Comparison of ENCODE assay signal across 1 cellular context in the genomic region with DNA sequence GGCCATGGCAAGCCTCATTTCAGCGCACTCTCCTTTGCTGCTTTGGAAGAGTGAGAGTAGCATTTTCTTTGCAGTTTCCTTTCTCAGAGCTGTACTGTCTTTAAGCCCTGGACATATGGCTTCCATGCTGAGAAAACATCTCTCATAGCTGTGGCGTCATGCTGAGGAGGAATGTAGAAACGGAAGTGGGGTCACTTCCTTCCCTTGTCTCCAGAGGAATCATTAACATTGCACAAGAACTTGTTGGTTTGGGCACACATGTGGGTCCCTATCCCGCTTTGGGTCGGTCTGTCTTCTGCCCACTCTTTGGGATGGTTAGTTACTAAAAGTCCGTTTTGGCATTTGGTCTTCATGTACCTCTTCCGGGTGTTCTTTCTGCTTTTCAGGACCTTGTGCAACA.
TF ChIP-seq lines count a peak whose summit lies in the region.

No MANE protein-coding gene starts in this region.

TF ChIP-seq in GM23338, 12 proteins besides CTCF, POLR2A, EP300 and RAD21 (continued from another document):
- TF ChIP-seq, protein P1, sequence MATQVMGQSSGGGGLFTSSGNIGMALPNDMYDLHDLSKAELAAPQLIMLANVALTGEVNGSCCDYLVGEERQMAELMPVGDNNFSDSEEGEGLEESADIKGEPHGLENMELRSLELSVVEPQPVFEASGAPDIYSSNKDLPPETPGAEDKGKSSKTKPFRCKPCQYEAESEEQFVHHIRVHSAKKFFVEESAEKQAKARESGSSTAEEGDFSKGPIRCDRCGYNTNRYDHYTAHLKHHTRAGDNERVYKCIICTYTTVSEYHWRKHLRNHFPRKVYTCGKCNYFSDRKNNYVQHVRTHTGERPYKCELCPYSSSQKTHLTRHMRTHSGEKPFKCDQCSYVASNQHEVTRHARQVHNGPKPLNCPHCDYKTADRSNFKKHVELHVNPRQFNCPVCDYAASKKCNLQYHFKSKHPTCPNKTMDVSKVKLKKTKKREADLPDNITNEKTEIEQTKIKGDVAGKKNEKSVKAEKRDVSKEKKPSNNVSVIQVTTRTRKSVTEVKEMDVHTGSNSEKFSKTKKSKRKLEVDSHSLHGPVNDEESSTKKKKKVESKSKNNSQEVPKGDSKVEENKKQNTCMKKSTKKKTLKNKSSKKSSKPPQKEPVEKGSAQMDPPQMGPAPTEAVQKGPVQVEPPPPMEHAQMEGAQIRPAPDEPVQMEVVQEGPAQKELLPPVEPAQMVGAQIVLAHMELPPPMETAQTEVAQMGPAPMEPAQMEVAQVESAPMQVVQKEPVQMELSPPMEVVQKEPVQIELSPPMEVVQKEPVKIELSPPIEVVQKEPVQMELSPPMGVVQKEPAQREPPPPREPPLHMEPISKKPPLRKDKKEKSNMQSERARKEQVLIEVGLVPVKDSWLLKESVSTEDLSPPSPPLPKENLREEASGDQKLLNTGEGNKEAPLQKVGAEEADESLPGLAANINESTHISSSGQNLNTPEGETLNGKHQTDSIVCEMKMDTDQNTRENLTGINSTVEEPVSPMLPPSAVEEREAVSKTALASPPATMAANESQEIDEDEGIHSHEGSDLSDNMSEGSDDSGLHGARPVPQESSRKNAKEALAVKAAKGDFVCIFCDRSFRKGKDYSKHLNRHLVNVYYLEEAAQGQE (IDR thresholded peaks at IDR 0.05; ENCODE audit: unreplicated experiment), result no peak
- TF ChIP-seq CREB1 (CRISPR knock-in tag; IDR thresholded peaks at IDR 0.05; ENCODE audit: low read depth), result no peak
- TF ChIP-seq NANOG (IDR thresholded peaks at IDR 0.05; ENCODE audit: borderline replicate concordance), result no peak
- TF ChIP-seq JUNB (IDR thresholded peaks at IDR 0.05; ENCODE audit: unreplicated experiment), result no peak
- no peak for TF ChIP-seq EZH2 (IDR thresholded peaks at IDR 0.05; ENCODE audit: low read depth, unreplicated experiment)
- no peak for TF ChIP-seq ZNF114 (CRISPR knock-in tag; IDR thresholded peaks at IDR 0.05)
- no peak for TF ChIP-seq POLR2AphosphoS5 (IDR thresholded peaks at IDR 0.05; ENCODE audit: low read depth)
- TF ChIP-seq, protein P2, sequence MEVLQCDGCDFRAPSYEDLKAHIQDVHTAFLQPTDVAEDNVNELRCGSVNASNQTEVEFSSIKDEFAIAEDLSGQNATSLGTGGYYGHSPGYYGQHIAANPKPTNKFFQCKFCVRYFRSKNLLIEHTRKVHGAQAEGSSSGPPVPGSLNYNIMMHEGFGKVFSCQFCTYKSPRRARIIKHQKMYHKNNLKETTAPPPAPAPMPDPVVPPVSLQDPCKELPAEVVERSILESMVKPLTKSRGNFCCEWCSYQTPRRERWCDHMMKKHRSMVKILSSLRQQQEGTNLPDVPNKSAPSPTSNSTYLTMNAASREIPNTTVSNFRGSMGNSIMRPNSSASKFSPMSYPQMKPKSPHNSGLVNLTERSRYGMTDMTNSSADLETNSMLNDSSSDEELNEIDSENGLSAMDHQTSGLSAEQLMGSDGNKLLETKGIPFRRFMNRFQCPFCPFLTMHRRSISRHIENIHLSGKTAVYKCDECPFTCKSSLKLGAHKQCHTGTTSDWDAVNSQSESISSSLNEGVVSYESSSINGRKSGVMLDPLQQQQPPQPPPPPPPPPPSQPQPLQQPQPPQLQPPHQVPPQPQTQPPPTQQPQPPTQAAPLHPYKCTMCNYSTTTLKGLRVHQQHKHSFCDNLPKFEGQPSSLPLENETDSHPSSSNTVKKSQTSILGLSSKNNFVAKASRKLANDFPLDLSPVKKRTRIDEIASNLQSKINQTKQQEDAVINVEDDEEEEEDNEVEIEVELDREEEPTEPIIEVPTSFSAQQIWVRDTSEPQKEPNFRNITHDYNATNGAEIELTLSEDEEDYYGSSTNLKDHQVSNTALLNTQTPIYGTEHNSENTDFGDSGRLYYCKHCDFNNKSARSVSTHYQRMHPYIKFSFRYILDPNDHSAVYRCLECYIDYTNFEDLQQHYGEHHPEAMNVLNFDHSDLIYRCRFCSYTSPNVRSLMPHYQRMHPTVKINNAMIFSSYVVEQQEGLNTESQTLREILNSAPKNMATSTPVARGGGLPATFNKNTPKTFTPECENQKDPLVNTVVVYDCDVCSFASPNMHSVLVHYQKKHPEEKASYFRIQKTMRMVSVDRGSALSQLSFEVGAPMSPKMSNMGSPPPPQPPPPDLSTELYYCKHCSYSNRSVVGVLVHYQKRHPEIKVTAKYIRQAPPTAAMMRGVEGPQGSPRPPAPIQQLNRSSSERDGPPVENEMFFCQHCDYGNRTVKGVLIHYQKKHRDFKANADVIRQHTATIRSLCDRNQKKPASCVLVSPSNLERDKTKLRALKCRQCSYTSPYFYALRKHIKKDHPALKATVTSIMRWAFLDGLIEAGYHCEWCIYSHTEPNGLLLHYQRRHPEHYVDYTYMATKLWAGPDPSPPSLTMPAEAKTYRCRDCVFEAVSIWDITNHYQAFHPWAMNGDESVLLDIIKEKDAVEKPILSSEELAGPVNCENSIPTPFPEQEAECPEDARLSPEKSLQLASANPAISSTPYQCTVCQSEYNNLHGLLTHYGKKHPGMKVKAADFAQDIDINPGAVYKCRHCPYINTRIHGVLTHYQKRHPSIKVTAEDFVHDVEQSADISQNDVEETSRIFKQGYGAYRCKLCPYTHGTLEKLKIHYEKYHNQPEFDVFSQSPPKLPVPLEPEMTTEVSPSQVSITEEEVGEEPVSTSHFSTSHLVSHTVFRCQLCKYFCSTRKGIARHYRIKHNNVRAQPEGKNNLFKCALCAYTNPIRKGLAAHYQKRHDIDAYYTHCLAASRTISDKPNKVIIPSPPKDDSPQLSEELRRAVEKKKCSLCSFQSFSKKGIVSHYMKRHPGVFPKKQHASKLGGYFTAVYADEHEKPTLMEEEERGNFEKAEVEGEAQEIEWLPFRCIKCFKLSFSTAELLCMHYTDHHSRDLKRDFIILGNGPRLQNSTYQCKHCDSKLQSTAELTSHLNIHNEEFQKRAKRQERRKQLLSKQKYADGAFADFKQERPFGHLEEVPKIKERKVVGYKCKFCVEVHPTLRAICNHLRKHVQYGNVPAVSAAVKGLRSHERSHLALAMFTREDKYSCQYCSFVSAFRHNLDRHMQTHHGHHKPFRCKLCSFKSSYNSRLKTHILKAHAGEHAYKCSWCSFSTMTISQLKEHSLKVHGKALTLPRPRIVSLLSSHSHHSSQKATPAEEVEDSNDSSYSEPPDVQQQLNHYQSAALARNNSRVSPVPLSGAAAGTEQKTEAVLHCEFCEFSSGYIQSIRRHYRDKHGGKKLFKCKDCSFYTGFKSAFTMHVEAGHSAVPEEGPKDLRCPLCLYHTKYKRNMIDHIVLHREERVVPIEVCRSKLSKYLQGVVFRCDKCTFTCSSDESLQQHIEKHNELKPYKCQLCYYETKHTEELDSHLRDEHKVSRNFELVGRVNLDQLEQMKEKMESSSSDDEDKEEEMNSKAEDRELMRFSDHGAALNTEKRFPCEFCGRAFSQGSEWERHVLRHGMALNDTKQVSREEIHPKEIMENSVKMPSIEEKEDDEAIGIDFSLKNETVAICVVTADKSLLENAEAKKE (CRISPR knock-in tag; IDR thresholded peaks at IDR 0.05), result no peak
- TF ChIP-seq STAT1 (IDR thresholded peaks at IDR 0.05; ENCODE audit: unreplicated experiment), result no peak
- TF ChIP-seq, protein P3, sequence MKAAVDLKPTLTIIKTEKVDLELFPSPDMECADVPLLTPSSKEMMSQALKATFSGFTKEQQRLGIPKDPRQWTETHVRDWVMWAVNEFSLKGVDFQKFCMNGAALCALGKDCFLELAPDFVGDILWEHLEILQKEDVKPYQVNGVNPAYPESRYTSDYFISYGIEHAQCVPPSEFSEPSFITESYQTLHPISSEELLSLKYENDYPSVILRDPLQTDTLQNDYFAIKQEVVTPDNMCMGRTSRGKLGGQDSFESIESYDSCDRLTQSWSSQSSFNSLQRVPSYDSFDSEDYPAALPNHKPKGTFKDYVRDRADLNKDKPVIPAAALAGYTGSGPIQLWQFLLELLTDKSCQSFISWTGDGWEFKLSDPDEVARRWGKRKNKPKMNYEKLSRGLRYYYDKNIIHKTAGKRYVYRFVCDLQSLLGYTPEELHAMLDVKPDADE (IDR thresholded peaks at IDR 0.05), result no peak
- TF ChIP-seq EZH2phosphoT487 (IDR thresholded peaks at IDR 0.05; ENCODE audit: unreplicated experiment), result no peak
